ENCODE assay signal across 17 cellular contexts in genomic region chrX:69145281-69145680, GRCh38.
"Had no signal": no experiment of that assay in that cellular context is flagged by ENCODE, and none has a peak within 500 bp of the region (broad histone marks: within the 10 kb centered on the region; RNA-seq: fewer than 3 reads in every experiment).

No MANE protein-coding gene starts in this region.

- DNase-seq: cortex of kidney; effector CD8-positive, alpha-beta T cell; heart left ventricle; hippocampal formation; mammary epithelial cell; natural killer cell; small intestine; stimulated activated CD4-positive, alpha-beta T cell treated with anti-CD3 and anti-CD28 coated beads, Interleukin-12 subunit alpha, Interleukin-12 subunit beta, amount 100 ng/mL, for 4 hours; stimulated activated naive CD4-positive, alpha-beta T cell; stomach; substantia nigra; transverse colon had no signal

- H3K4me3 ChIP-seq: dorsolateral prefrontal cortex, heart left ventricle, pancreas, stomach, thoracic aorta, transverse colon had no signal

- H3K27me3 ChIP-seq: transverse colon had no signal

- H3K4me3 Mint-ChIP-seq: central memory CD8-positive, alpha-beta T cell; natural killer cell had no signal

- H3K4me1 ChIP-seq: heart left ventricle, pancreas, stomach, transverse colon had no signal

- H3K27ac Mint-ChIP-seq: natural killer cell had no signal

- ATAC-seq: esophagus mucosa, heart left ventricle, natural killer cell, pancreas had no signal

- H3K4me1 Mint-ChIP-seq: central memory CD8-positive, alpha-beta T cell; natural killer cell had no signal

- H3K9me3 ChIP-seq: heart left ventricle, pancreas, stomach, thoracic aorta, transverse colon had no signal

- H3K36me3 Mint-ChIP-seq: natural killer cell had no signal

- H3K27me3 Mint-ChIP-seq: central memory CD8-positive, alpha-beta T cell had no signal

- H3K9me3 Mint-ChIP-seq: central memory CD8-positive, alpha-beta T cell; natural killer cell had no signal

- H3K27ac ChIP-seq: heart left ventricle, pancreas, stomach, thoracic aorta, transverse colon had no signal

- H3K36me3 ChIP-seq: heart left ventricle, pancreas, stomach, thoracic aorta, transverse colon had no signal
